In genomic region chr7:137998250-137998649, GRCh38 we compare ENCODE assay signal across 14 cellular contexts. TPM values are rescaled to one million over a fixed set of nuclear protein-coding genes. Genes with fewer than 3 reads are reported as not detected.
A peak's percentile ranks its signal among the peaks of the same experiment; 100 is the strongest.
DNase-seq lines count a peak whose midpoint lies in the region; ATAC-seq and TF ChIP-seq lines count a peak whose summit lies in the region.
"Had no signal": no experiment of that assay in that cellular context is flagged by ENCODE, and none has a peak within 500 bp of the region (broad histone marks: within the 10 kb centered on the region; RNA-seq: fewer than 3 reads in every experiment).

No MANE protein-coding gene starts in this region.

- ATAC-seq in foreskin keratinocyte, result no peak
- no peak for ATAC-seq in HG02642 (IDR thresholded peaks at IDR 0.05; ENCODE audit: poor library complexity, unreplicated experiment)
- no peak for ATAC-seq in GM18867 (IDR thresholded peaks at IDR 0.05; ENCODE audit: unreplicated experiment)
- ATAC-seq: activated CD4-positive, CD25-positive, alpha-beta regulatory T cell treated with anti-CD3 and anti-CD28 coated beads, Interleukin-2, amount 50 U/mL, for 24 hours; right cardiac atrium had no signal

- H3K36me3 ChIP-seq in adipocyte (ENCODE audit: control insufficient read depth, insufficient read depth, low read length, severe bottlenecking), result no peaks in the 10 kb centered on the region
- no peaks in the 10 kb centered on the region for H3K36me3 ChIP-seq in suprapubic skin

- TF ChIP-seq EP300 in suprapubic skin (IDR thresholded peaks at IDR 0.05), result no peak

- H3K27me3 ChIP-seq in adipocyte (replicated peaks; ENCODE audit: control insufficient read depth, insufficient read depth, low read length) (no peaks in the 10 kb centered on the region), foreskin keratinocyte (no peaks in the 10 kb centered on the region), suprapubic skin (no peaks in the 10 kb centered on the region)

- H3K4me3 ChIP-seq in adipocyte (ENCODE audit: low read length), result peak overlapping the region; percentile 97
- no peak overlapping the region for H3K4me3 ChIP-seq in suprapubic skin

- peaks cover 45% of the 10 kb centered on the region for H3K4me1 ChIP-seq in adipocyte (ENCODE audit: control insufficient read depth, insufficient read depth, low read length)
- peaks cover 11% of the 10 kb centered on the region for H3K4me1 ChIP-seq in foreskin keratinocyte
- H3K4me1 ChIP-seq in suprapubic skin, result peaks cover 64% of the 10 kb centered on the region

- DNase-seq in DMS 273 (lab: John Stamatoyannopoulos, UW; ENCODE audit: unreplicated experiment), result peak; percentile 67
- no peak for DNase-seq in DMS 273 treated with DMSO at 0.1 percent for 48 hours (lab: John Stamatoyannopoulos, UW)
- no peak for DNase-seq in adipocyte (ENCODE audit: low read depth)
- DNase-seq in foreskin keratinocyte, result no peak
- no peak for DNase-seq in suprapubic skin (ENCODE audit: low spot score in 2 of 2)
- DNase-seq in NOMO-1 treated with DMSO at 0.1 percent for 48 hours (lab: John Stamatoyannopoulos, UW; ENCODE audit: unreplicated experiment), result no peak
- DNase-seq: COR-L47, NCI-H1694, NCI-H748 treated with DMSO at 0.1 percent for 48 hours, right cardiac atrium had no signal

- H3K9me3 ChIP-seq in adipocyte (ENCODE audit: control insufficient read depth, low read length), result no peaks in the 10 kb centered on the region
- H3K9me3 ChIP-seq in suprapubic skin, result no peaks in the 10 kb centered on the region

- H3K27ac ChIP-seq in foreskin keratinocyte (peak overlapping the region; percentile 39), suprapubic skin (peak overlapping the region; percentile 7)
- H3K27ac ChIP-seq: 22Rv1 had no signal

- WGBS in suprapubic skin, result 0% methylated on average over 1 of the region's 1 CpG

- peak overlapping the region; percentile 20 for H3K9ac ChIP-seq in adipocyte (ENCODE audit: low read length)

- TF ChIP-seq CTCF in foreskin keratinocyte (conservative IDR thresholded peaks at IDR 0.05), result no peak
- no peak for TF ChIP-seq CTCF in suprapubic skin (IDR thresholded peaks at IDR 0.05)

- TF ChIP-seq POLR2A in suprapubic skin (IDR thresholded peaks at IDR 0.05), result no peak

RNA-seq across cellular contexts. Expression of gene CREB3L2, which starts 3.6 kb away (rescaled TPM):
- total RNA-seq in foreskin keratinocyte (23.7 and 31.8 TPM in 2 replicates), suprapubic skin (10 to 100 TPM; 10.9 to 24.5 (median 14.1) TPM)
- 7.9 and 8.6 TPM in 2 replicates for polyA plus RNA-seq in foreskin keratinocyte
